Comparison of ENCODE assay signal across 20 cellular contexts in genomic region chr11:63277345-63277943, GRCh38. TPM values are rescaled to one million over a fixed set of nuclear protein-coding genes. Genes with fewer than 3 reads are reported as not detected.
DNase-seq lines count a peak whose midpoint lies in the region; TF ChIP-seq lines count a peak whose summit lies in the region.
"Had no signal": no experiment of that assay in that cellular context is flagged by ENCODE, and none has a peak within 500 bp of the region (broad histone marks: within the 10 kb centered on the region; RNA-seq: fewer than 3 reads in every experiment).

No MANE protein-coding gene starts in this region.

- CTCF ChIA-PET in activated naive CD4-positive, alpha-beta T cell treated with anti-CD3 and anti-CD28 coated beads for 36 hours (lab: Charles Lee), result interaction anchor here (1.0 to 1.2 kb wide), 3 partner anchors 8 to 29 kb away, joined by 3 read pairs; no protein-coding TSS in a partner anchor

- no peaks in the 10 kb centered on the region for H3K9me3 Mint-ChIP-seq in activated naive CD4-positive, alpha-beta T cell treated with anti-CD3 and anti-CD28 coated beads for 36 hours

- H3K4me3 Mint-ChIP-seq in activated naive CD4-positive, alpha-beta T cell treated with anti-CD3 and anti-CD28 coated beads for 36 hours, result no peak overlapping the region
- H3K4me3 Mint-ChIP-seq: brain; stimulated activated naive CD8-positive, alpha-beta T cell treated with anti-CD3 and anti-CD28 coated beads, Interleukin-15, amount 100 ng/mL, for 72 hours had no signal

- H3K27ac ChIP-seq in Karpas-422 (ENCODE audit: low read length), result no peak overlapping the region
- H3K27ac ChIP-seq: BLaER1 treated with 17β-estradiol and CSF1 and Interleukin-3, amounts not matched to agents 10 nM and 100 nM; SJSA1 had no signal

- intact Hi-C loops in activated naive CD4-positive, alpha-beta T cell treated with anti-CD3 and anti-CD28 coated beads for 36 hours (cut with micrococcal nuclease), result no loop called here

- no peaks in the 10 kb centered on the region for H3K27me3 ChIP-seq in Karpas-422 (ENCODE audit: low read length)
- H3K27me3 ChIP-seq: BLaER1 treated with 17β-estradiol and CSF1 and Interleukin-3, amounts not matched to agents 10 nM and 100 nM had no signal

- no peaks in the 10 kb centered on the region for H3K9me3 ChIP-seq in Karpas-422 (ENCODE audit: low read length)
- H3K9me3 ChIP-seq: SJSA1 had no signal

- H2AFZ ChIP-seq in Karpas-422 (ENCODE audit: low read length), result no peak overlapping the region

- no peaks in the 10 kb centered on the region for H3K4me1 Mint-ChIP-seq in activated naive CD4-positive, alpha-beta T cell treated with anti-CD3 and anti-CD28 coated beads for 36 hours (ENCODE audit: low read depth)
- H3K4me1 Mint-ChIP-seq: brain; stimulated activated naive CD8-positive, alpha-beta T cell treated with anti-CD3 and anti-CD28 coated beads, Interleukin-15, amount 100 ng/mL, for 72 hours had no signal

- H3K4me3 ChIP-seq in Karpas-422 (ENCODE audit: low read length), result no peak overlapping the region
- H3K4me3 ChIP-seq: BLaER1 treated with 17β-estradiol and CSF1 and Interleukin-3, amounts not matched to agents 10 nM and 100 nM; SJSA1 had no signal

- no peaks in the 10 kb centered on the region for H4K20me1 ChIP-seq in Karpas-422 (ENCODE audit: insufficient read depth, low read depth, low read length)
- H4K20me1 ChIP-seq: BLaER1 treated with 17β-estradiol and CSF1 and Interleukin-3, amounts not matched to agents 10 nM and 100 nM had no signal

- no peaks in the 10 kb centered on the region for H3K36me3 Mint-ChIP-seq in activated naive CD4-positive, alpha-beta T cell treated with anti-CD3 and anti-CD28 coated beads for 36 hours (ENCODE audit: low read depth)
- H3K36me3 Mint-ChIP-seq: brain had no signal

- TF ChIP-seq CTCF in GM10266 (IDR thresholded peaks at IDR 0.05; ENCODE audit: control insufficient read depth, insufficient read depth, low read depth, missing control alignments), result peak; percentile 43

- no peaks in the 10 kb centered on the region for H3K36me3 ChIP-seq in Karpas-422 (ENCODE audit: insufficient read depth, low read length)
- H3K36me3 ChIP-seq: BLaER1 treated with 17β-estradiol and CSF1 and Interleukin-3, amounts not matched to agents 10 nM and 100 nM; SJSA1 had no signal

- no peaks in the 10 kb centered on the region for H3K79me2 ChIP-seq in Karpas-422 (ENCODE audit: low read length)

- H3K4me2 ChIP-seq in Karpas-422 (ENCODE audit: low read depth, low read length, poor library complexity, severe bottlenecking), result no peak overlapping the region
- H3K4me2 ChIP-seq: BLaER1 treated with 17β-estradiol and CSF1 and Interleukin-3, amounts not matched to agents 10 nM and 100 nM had no signal

- no peak overlapping the region for H3K9ac ChIP-seq in Karpas-422 (ENCODE audit: low read length)
- H3K9ac ChIP-seq: BLaER1 treated with 17β-estradiol and CSF1 and Interleukin-3, amounts not matched to agents 10 nM and 100 nM had no signal

- H3K27ac Mint-ChIP-seq in activated naive CD4-positive, alpha-beta T cell treated with anti-CD3 and anti-CD28 coated beads for 36 hours, result no peak overlapping the region
- H3K27ac Mint-ChIP-seq: brain; stimulated activated naive CD8-positive, alpha-beta T cell treated with anti-CD3 and anti-CD28 coated beads, Interleukin-15, amount 100 ng/mL, for 72 hours had no signal

- peaks cover 12% of the 10 kb centered on the region for H3K27me3 Mint-ChIP-seq in activated naive CD4-positive, alpha-beta T cell treated with anti-CD3 and anti-CD28 coated beads for 36 hours (ENCODE audit: low read depth)

- no peak for DNase-seq in GM10266 (ENCODE audit: extremely low spot score)
- peak; percentile 49 for DNase-seq in Karpas-422
- peak; percentile 4 for DNase-seq in SK-N-DZ (ENCODE audit: low spot score)
- peak; percentile 23 for DNase-seq in iPS-NIHi11 (ENCODE audit: low spot score)
- no peak for DNase-seq in HPDE6-E6E7 (ENCODE audit: extremely low spot score)
- DNase-seq in NCI-H1092 treated with DMSO at 0.1 percent for 48 hours (lab: John Stamatoyannopoulos, UW), result no peak
- no peak for DNase-seq in NOMO-1 (lab: John Stamatoyannopoulos, UW; ENCODE audit: unreplicated experiment in 2 of 2)
- DNase-seq in activated naive CD4-positive, alpha-beta T cell treated with anti-CD3 and anti-CD28 coated beads for 36 hours, result no peak
- DNase-seq: activated naive CD4-positive, alpha-beta T cell treated with Interleukin-2 at 50 U/mL for 16 hours; effector CD4-positive, alpha-beta T cell; EL; islet precursor cell; NCI-H1105 treated with DMSO at 0.1 percent for 48 hours; NCI-H510A treated with DMSO at 0.1 percent for 48 hours; stimulated activated naive CD8-positive, alpha-beta T cell treated with anti-CD3 and anti-CD28 coated beads, Interleukin-15, amount 100 ng/mL, for 72 hours had no signal

- H3K9me2 ChIP-seq in Karpas-422 (replicated peaks; ENCODE audit: insufficient read depth, low read length), result no peaks in the 10 kb centered on the region

- H3K4me1 ChIP-seq in Karpas-422 (ENCODE audit: low read length), result no peaks in the 10 kb centered on the region
- H3K4me1 ChIP-seq: BLaER1 treated with 17β-estradiol and CSF1 and Interleukin-3, amounts not matched to agents 10 nM and 100 nM; SJSA1 had no signal

RNA-seq across cellular contexts. Expression of gene SLC22A25, which starts 34.0 kb away (rescaled TPM):
- not detected in 2 replicates for total RNA-seq in Karpas-422 (2014; rRNA removed; shearing (Covaris generic); ENCODE audit: low replicate concordance)
- polyA plus RNA-seq in SK-N-DZ (2014; cell fraction: cytosol; rRNA removed), result not detected in 2 replicates
- not detected in 2 replicates for polyA plus RNA-seq in SK-N-DZ (2014; cell fraction: nucleus; rRNA removed)
- not detected for total RNA-seq in activated naive CD4-positive, alpha-beta T cell treated with anti-CD3 and anti-CD28 coated beads for 36 hours
- total RNA-seq: frontal cortex, osteoblast, SJSA1 had no signal

Comparison
In these comparisons a context has a peak if more than half of its experiments do, and no peak if none do; other contexts are left out.
1. DNase-seq: peak in Karpas-422 (single experiment), SK-N-DZ (single experiment) and iPS-NIHi11 (single experiment); none in GM10266 (single experiment), HPDE6-E6E7 (single experiment), NCI-H1092 treated with DMSO at 0.1 percent for 48 hours (single experiment), NOMO-1 (0 of 2) and activated naive CD4-positive, alpha-beta T cell treated with anti-CD3 and anti-CD28 coated beads for 36 hours (single experiment).